ENCODE assay signal across 1 cellular context in genomic region chr17:75074532-75074931, GRCh38.
TF ChIP-seq lines count a peak whose summit lies in the region.

No MANE protein-coding gene starts in this region.

TF ChIP-seq in K562, 482 proteins besides CTCF, POLR2A, EP300 and RAD21 (continues in another document):
- TF ChIP-seq GATAD2B (IDR thresholded peaks at IDR 0.05; ENCODE audit: borderline replicate concordance) (no peak), SREBF2 (CRISPR knock-in tag; IDR thresholded peaks at IDR 0.05) (no peak), ZNF75A (CRISPR knock-in tag; IDR thresholded peaks at IDR 0.05) (no peak), CHD7 (IDR thresholded peaks at IDR 0.05; ENCODE audit: low read depth, low read length) (no peak), ZNF699 (CRISPR knock-in tag; IDR thresholded peaks at IDR 0.05; ENCODE audit: insufficient replicate concordance) (no peak), NR2C1 (IDR thresholded peaks at IDR 0.05) (peak; percentile 29; the same call in 1 of the 2 replicates), NR2C1 (tag; IDR thresholded peaks at IDR 0.05) (0 out of 2 replicates have a peak, but pooled peaks have one; percentile 31), ATF7 (IDR thresholded peaks at IDR 0.05) (0 out of 2 replicates have a peak, but pooled peaks have one; percentile 19), HDAC2 (IDR thresholded peaks at IDR 0.05) (0 out of 2 replicates have a peak, but pooled peaks have one; percentile 35), BCOR (IDR thresholded peaks at IDR 0.05) (no peak), ZNF280B (CRISPR knock-in tag; IDR thresholded peaks at IDR 0.05) (no peak), PRPF4 (IDR thresholded peaks at IDR 0.05; ENCODE audit: insufficient read depth, low read depth, low read length, poor library complexity, severe bottlenecking) (no peak), ZNF253 (CRISPR knock-in tag; conservative IDR thresholded peaks at IDR 0.05) (no peak), SREBF1 (IDR thresholded peaks at IDR 0.05; ENCODE audit: borderline replicate concordance, low read depth, low read length) (no peak), ZNF57 (CRISPR knock-in tag; IDR thresholded peaks at IDR 0.05) (no peak), YY1 (IDR thresholded peaks at IDR 0.05; ENCODE audit: borderline replicate concordance in 1 of 3, control insufficient read depth in 1 of 3, extremely low read depth in 1 of 3, insufficient read depth in 3 of 3, insufficient read length in 1 of 3, insufficient replicate concordance in 2 of 3, low read depth in 1 of 3, low read length in 2 of 3) (no peak), MAX (CRISPR knock-in tag; IDR thresholded peaks at IDR 0.05) (peak; percentile 62; the same call in 1 of the 2 replicates), RREB1 (CRISPR knock-in tag; IDR thresholded peaks at IDR 0.05) (peak; percentile 83; the same call in 1 of the 2 replicates), MECOM (CRISPR knock-in tag; IDR thresholded peaks at IDR 0.05) (no peak), ZNF224 (CRISPR knock-in tag; IDR thresholded peaks at IDR 0.05) (no peak), ZNF764 (CRISPR knock-in tag; IDR thresholded peaks at IDR 0.05; ENCODE audit: low read depth) (no peak), ZSCAN32 (CRISPR knock-in tag; IDR thresholded peaks at IDR 0.05) (no peak), TEAD4 (IDR thresholded peaks at IDR 0.05; ENCODE audit: low read length) (peak; percentile 52; the same call in 1 of the 2 replicates), TEAD4 (CRISPR knock-in tag; IDR thresholded peaks at IDR 0.05; ENCODE audit: borderline replicate concordance) (no peak), FOXA3 (CRISPR knock-in tag; conservative IDR thresholded peaks at IDR 0.05 in 1 of 2, IDR thresholded peaks at IDR 0.05 in 1 of 2) (no peak), ZNF318 (IDR thresholded peaks at IDR 0.05; ENCODE audit: borderline replicate concordance in 1 of 2, low read depth in 1 of 2) (no peak), TAF15 (IDR thresholded peaks at IDR 0.05; ENCODE audit: low read depth, low read length) (no peak), ZNF717 (CRISPR knock-in tag; IDR thresholded peaks at IDR 0.05) (no peak)
